ENCODE assay signal across 29 cellular contexts in genomic region chr12:131038961-131039360, GRCh38.
"Had no signal": no experiment of that assay in that cellular context is flagged by ENCODE, and none has a peak within 500 bp of the region (broad histone marks: within the 10 kb centered on the region; RNA-seq: fewer than 3 reads in every experiment).

No MANE protein-coding gene starts in this region.

- H3K4me3 ChIP-seq: esophagus squamous epithelium, heart right ventricle, smooth muscle cell, suprapubic skin, tibial nerve had no signal

- H3K4me3 Mint-ChIP-seq: activated T-cell treated with anti-CD3 and anti-CD28 coated beads, Interleukin-2, amount 50 U/mL, for 72 hours; central memory CD8-positive, alpha-beta T cell; nephron; T-helper 1 cell treated with Interleukin-12 subunit alpha and Interleukin-12 subunit beta and Interleukin-4 antibody, amounts not matched to agents 30 μg/mL and 1 μg/mL, for 36 hours had no signal

- H3K9ac ChIP-seq: parathyroid adenoma had no signal

- H2AFZ ChIP-seq: parathyroid adenoma had no signal

- H3K9me3 ChIP-seq: esophagus squamous epithelium, heart right ventricle, suprapubic skin, tibial nerve had no signal

- ATAC-seq: activated naive CD4-positive, alpha-beta T cell treated with anti-CD3 and anti-CD28 coated beads, Interleukin-2, amount 50 U/mL, for 72 hours; activated T-cell treated with anti-CD3 and anti-CD28 coated beads, Interleukin-2, amount 50 U/mL, for 72 hours; left ventricle myocardium superior had no signal

- H3K36me3 ChIP-seq: esophagus squamous epithelium, suprapubic skin had no signal

- H3K4me2 ChIP-seq: smooth muscle cell had no signal

- DNase-seq: activated CD4-positive, alpha-beta T cell treated with anti-CD3 and anti-CD28 coated beads for 4 hours; activated CD4-positive, alpha-beta T cell treated with anti-CD3 and anti-CD28 coated beads, Interleukin-2, amount 50 U/mL, for 4 hours; activated naive CD4-positive, alpha-beta T cell; activated T-cell treated with anti-CD3 and anti-CD28 coated beads for 4 hours; activated T-cell treated with anti-CD3 and anti-CD28 coated beads, Interleukin-2, amount 50 U/mL, for 72 hours; dermis blood vessel endothelial cell; effector CD4-positive, alpha-beta T cell; esophagus squamous epithelium; foreskin melanocyte; heart right ventricle; kidney glomerular epithelial cell; left ventricle myocardium superior; mammary epithelial cell; nucleus accumbens; stimulated activated CD4-positive, alpha-beta T cell treated with anti-CD3 and anti-CD28 coated beads, Interleukin-15, amount 100 ng/mL, for 24 hours; stimulated activated CD4-positive, alpha-beta T cell treated with anti-CD3 and anti-CD28 coated beads, Interleukin-2, amount 100 ng/mL, for 24 hours; stimulated activated naive CD4-positive, alpha-beta T cell; SW 1271; T-helper 9 cell had no signal

- H3K36me3 Mint-ChIP-seq: activated naive CD4-positive, alpha-beta T cell treated with anti-CD3 and anti-CD28 coated beads, Interleukin-2, amount 50 U/mL, for 72 hours had no signal

- H3K9me3 Mint-ChIP-seq: nephron had no signal

- H3K27ac ChIP-seq: epithelial cell of prostate, esophagus squamous epithelium, heart right ventricle, parathyroid adenoma, suprapubic skin, VCaP had no signal

- H3K4me1 ChIP-seq: heart right ventricle, parathyroid adenoma had no signal

- H3K4me1 Mint-ChIP-seq: central memory CD8-positive, alpha-beta T cell had no signal

- H3K27me3 Mint-ChIP-seq: central memory CD8-positive, alpha-beta T cell had no signal

- H3K27ac Mint-ChIP-seq: activated naive CD4-positive, alpha-beta T cell treated with anti-CD3 and anti-CD28 coated beads, Interleukin-2, amount 50 U/mL, for 72 hours; activated T-cell treated with anti-CD3 and anti-CD28 coated beads, Interleukin-2, amount 50 U/mL, for 72 hours; nephron; T-helper 1 cell treated with Interleukin-12 subunit alpha and Interleukin-12 subunit beta and Interleukin-4 antibody, amounts not matched to agents 30 μg/mL and 1 μg/mL, for 36 hours had no signal

- H3K27me3 ChIP-seq: heart right ventricle, tibial nerve had no signal
